ENCODE assay signal across 26 cellular contexts in the genomic region with DNA sequence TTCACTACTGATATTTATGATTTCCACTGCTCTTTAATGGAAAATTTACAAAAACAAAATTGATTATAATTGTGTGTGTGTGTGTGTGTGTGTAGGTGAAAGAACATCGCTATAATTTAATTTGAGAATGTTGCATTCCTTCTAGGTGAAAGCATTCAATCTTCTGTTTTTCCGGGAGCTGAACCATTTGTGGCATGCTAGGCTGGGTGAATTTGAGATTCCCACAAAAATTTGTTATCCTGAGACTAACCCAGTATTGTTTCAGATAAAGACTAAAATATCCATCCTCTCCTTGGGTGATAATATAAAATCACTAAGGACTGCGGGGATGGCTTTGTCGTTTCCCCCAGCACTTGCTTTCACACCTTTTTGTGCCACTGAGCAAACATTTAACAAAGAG.
"Had no signal": no experiment of that assay in that cellular context is flagged by ENCODE, and none has a peak within 500 bp of the region (broad histone marks: within the 10 kb centered on the region; RNA-seq: fewer than 3 reads in every experiment).

No MANE protein-coding gene starts in this region.

- H3K9ac ChIP-seq: parathyroid adenoma had no signal

- H3K4me3 ChIP-seq: left ventricle myocardium inferior, lung, right atrium auricular region, right lobe of liver, skin epidermis, stomach, testis, thyroid gland, transverse colon, upper lobe of left lung, vagina had no signal

- H3K36me3 ChIP-seq: left ventricle myocardium inferior, right atrium auricular region, right lobe of liver, stomach, thyroid gland, transverse colon, upper lobe of left lung, vagina had no signal

- H3K27me3 ChIP-seq: right atrium auricular region, right lobe of liver, stomach, testis, thyroid gland, transverse colon, upper lobe of left lung, vagina had no signal

- ATAC-seq: natural killer cell; right lobe of liver; stimulated activated naive B cell treated with anti-CD40 and anti-IgM and Interleukin-4, amounts not matched to agents 10 μg/mL and 1 μg/mL and 100 μg/mL, for 72 hours; stimulated activated naive CD8-positive, alpha-beta T cell treated with anti-CD3 and anti-CD28 coated beads, Interleukin-15, Interleukin-2, amounts not matched to agents 100 U/mL and 50 U/mL, for 24 hours had no signal

- H2AFZ ChIP-seq: parathyroid adenoma had no signal

- DNase-seq: hypothalamus; immature natural killer cell; kidney; left ventricle myocardium inferior; mesendoderm; naive B cell; natural killer cell; nephron progenitor cell; nucleus accumbens; right lobe of liver; stimulated activated CD4-positive, alpha-beta T cell treated with anti-CD3 and anti-CD28 coated beads, Interleukin-12 subunit alpha, Interleukin-12 subunit beta, amount 100 ng/mL, for 4 hours; stimulated activated CD4-positive, alpha-beta T cell treated with anti-CD3 and anti-CD28 coated beads, Interleukin-15, amount 100 ng/mL, for 24 hours; stimulated activated CD4-positive, alpha-beta T cell treated with anti-CD3 and anti-CD28 coated beads, Interleukin-2, amount 100 ng/mL, for 24 hours; stimulated activated CD4-positive, alpha-beta T cell treated with anti-CD3 and anti-CD28 coated beads, Interleukin-4, amount 100 ng/mL, for 1 hour; stimulated activated naive B cell treated with anti-CD40 and anti-IgM and Interleukin-4, amounts not matched to agents 10 μg/mL and 1 μg/mL and 100 μg/mL, for 72 hours; stimulated activated naive CD8-positive, alpha-beta T cell treated with anti-CD3 and anti-CD28 coated beads, Interleukin-15, Interleukin-2, amounts not matched to agents 100 U/mL and 50 U/mL, for 24 hours; stomach; testis; thyroid gland; transverse colon; upper lobe of left lung had no signal

- H3K79me2 ChIP-seq: parathyroid adenoma had no signal

- H3K9me3 ChIP-seq: right atrium auricular region, right lobe of liver, testis, thyroid gland, transverse colon, vagina had no signal

- H3K27ac ChIP-seq: left ventricle myocardium inferior, parathyroid adenoma, right atrium auricular region, right lobe of liver, skin epidermis, stomach, testis, thyroid gland, transverse colon, upper lobe of left lung, vagina had no signal

- H3K4me1 ChIP-seq: left ventricle myocardium inferior, parathyroid adenoma, right atrium auricular region, right lobe of liver, stomach, testis, thyroid gland, transverse colon, upper lobe of left lung, vagina had no signal
